In genomic region chr4:575281-576141, GRCh38 we compare ENCODE assay signal across 11 cellular contexts. TPM values are rescaled to one million over a fixed set of nuclear protein-coding genes. Genes with fewer than 3 reads are reported as not detected.
A peak's percentile ranks its signal among the peaks of the same experiment; 100 is the strongest.
DNase-seq lines count a peak whose midpoint lies in the region; ATAC-seq, FAIRE-seq and TF ChIP-seq lines count a peak whose summit lies in the region.
"Had no signal": no experiment of that assay in that cellular context is flagged by ENCODE, and none has a peak within 500 bp of the region (broad histone marks: within the 10 kb centered on the region; RNA-seq: fewer than 3 reads in every experiment).

No MANE protein-coding gene starts in this region.

- H3K9ac ChIP-seq in astrocyte (ENCODE audit: low read length), result no peak overlapping the region

- H4K20me1 ChIP-seq in astrocyte (ENCODE audit: insufficient read depth, low read length), result no peaks in the 10 kb centered on the region

- no peak overlapping the region for H3K4me3 Mint-ChIP-seq in activated T-cell treated with anti-CD3 and anti-CD28 coated beads, Interleukin-2, amount 50 U/mL, for 24 hours
- H3K4me3 Mint-ChIP-seq in astrocyte (ENCODE audit: unreplicated experiment), result peak overlapping the region; percentile 57
- no peak overlapping the region for H3K4me3 Mint-ChIP-seq in Calu3 (ENCODE audit: low read depth, unreplicated experiment)
- H3K4me3 Mint-ChIP-seq: activated naive CD8-positive, alpha-beta T cell had no signal

- ATAC-seq in GM21723 (IDR thresholded peaks at IDR 0.05; ENCODE audit: unreplicated experiment), result no peak

- no peak for FAIRE-seq in astrocyte (lab: Jason Lieb, UNC)

- H3K4me1 ChIP-seq in astrocyte (ENCODE audit: insufficient read depth, low read length) (peaks cover 2% of the 10 kb centered on the region), iPS DF 6.9 (ENCODE audit: control insufficient read depth, insufficient read depth, low read length) (peaks cover 6% of the 10 kb centered on the region)

- H3K9me3 Mint-ChIP-seq in activated T-cell treated with anti-CD3 and anti-CD28 coated beads, Interleukin-2, amount 50 U/mL, for 24 hours, result no peaks in the 10 kb centered on the region
- peaks cover 2% of the 10 kb centered on the region for H3K9me3 Mint-ChIP-seq in astrocyte (ENCODE audit: unreplicated experiment)
- peaks cover 9% of the 10 kb centered on the region for H3K9me3 Mint-ChIP-seq in Calu3 (ENCODE audit: low read depth, unreplicated experiment)

- CTCF ChIA-PET in Calu3 (lab: Charles Lee), result no interaction called here

- no peak overlapping the region for H2AFZ ChIP-seq in astrocyte (ENCODE audit: low read depth, low read length)

- H3K4me3 ChIP-seq in astrocyte (ENCODE audit: insufficient read depth, low read depth, low read length) (no peak overlapping the region), iPS DF 6.9 (ENCODE audit: low read length) (peak overlapping the region; percentile 31; the same call in 1 of the 2 replicates)
- H3K4me3 ChIP-seq: ovary had no signal

- DNase-seq in activated T-cell treated with anti-CD3 and anti-CD28 coated beads, Interleukin-2, amount 50 U/mL, for 24 hours, result peak; percentile 50
- DNase-seq in activated T-cell treated with anti-CD3 and anti-CD28 coated beads for 4 hours (no peak), astrocyte (ENCODE audit: low read depth) (peak; percentile 71), iPS DF 6.9 (ENCODE audit: low read depth, low spot score) (no peak), stromal cell of bone marrow (ENCODE audit: low read depth) (peak; percentile 11), Calu3 (no peak), cerebellar cortex (ENCODE audit: low spot score) (no peak)
- DNase-seq: tibial artery had no signal

- no peaks in the 10 kb centered on the region for H3K79me2 ChIP-seq in astrocyte (ENCODE audit: insufficient read depth, low read length)

- no peak overlapping the region for H3K27ac ChIP-seq in astrocyte (ENCODE audit: low read depth, low read length)
- no peak overlapping the region for H3K27ac ChIP-seq in iPS DF 6.9 (ENCODE audit: low read length)
- H3K27ac ChIP-seq: ovary, tibial artery had no signal

- intact Hi-C loops in Calu3 (cut with micrococcal nuclease; ENCODE audit: unreplicated experiment), result no loop called here

- TF ChIP-seq CTCF in astrocyte (IDR thresholded peaks at IDR 0.05; ENCODE audit: insufficient read depth, low read depth, low read length) (no peak), Calu3 (IDR thresholded peaks at IDR 0.05; ENCODE audit: unreplicated experiment) (no peak)

- no peaks in the 10 kb centered on the region for H3K36me3 Mint-ChIP-seq in activated T-cell treated with anti-CD3 and anti-CD28 coated beads, Interleukin-2, amount 50 U/mL, for 24 hours (ENCODE audit: low read depth)
- peaks cover 5% of the 10 kb centered on the region for H3K36me3 Mint-ChIP-seq in astrocyte (ENCODE audit: low read depth, unreplicated experiment)
- no peaks in the 10 kb centered on the region for H3K36me3 Mint-ChIP-seq in Calu3 (ENCODE audit: insufficient read depth, unreplicated experiment)
- H3K36me3 Mint-ChIP-seq: activated naive CD8-positive, alpha-beta T cell had no signal

- H3K36me3 ChIP-seq in astrocyte (ENCODE audit: insufficient read depth, low read length) (no peaks in the 10 kb centered on the region), iPS DF 6.9 (ENCODE audit: control insufficient read depth, insufficient read depth, low read length) (no peaks in the 10 kb centered on the region)
- H3K36me3 ChIP-seq: ovary, tibial artery had no signal

- H3K9me3 ChIP-seq in astrocyte (ENCODE audit: insufficient read depth, low read depth, low read length), result peaks cover 5% of the 10 kb centered on the region
- no peaks in the 10 kb centered on the region for H3K9me3 ChIP-seq in iPS DF 6.9 (ENCODE audit: control insufficient read depth, insufficient read depth, low read length)
- H3K9me3 ChIP-seq: tibial artery had no signal

- WGBS in iPS DF 6.9 (ENCODE audit: insufficient coverage, insufficient read length), result no CpG with 5 or more reads among the region's 127 CpGs

- H3K27me3 ChIP-seq in astrocyte (ENCODE audit: insufficient read depth, low read length) (peaks cover 45% of the 10 kb centered on the region), iPS DF 6.9 (ENCODE audit: control insufficient read depth, insufficient read depth, low read length) (peaks cover 48% of the 10 kb centered on the region)
- H3K27me3 ChIP-seq: ovary had no signal

- no TSS peak for BruUV-seq in Calu3 (replicated peaks; lab: Mats Ljungman, UMichigan)

- peak overlapping the region; percentile 22 for H3K4me2 ChIP-seq in astrocyte (ENCODE audit: low read length)

- peaks cover 14% of the 10 kb centered on the region for H3K4me1 Mint-ChIP-seq in activated T-cell treated with anti-CD3 and anti-CD28 coated beads, Interleukin-2, amount 50 U/mL, for 24 hours (ENCODE audit: low read depth)
- peaks cover 10% of the 10 kb centered on the region for H3K4me1 Mint-ChIP-seq in astrocyte (ENCODE audit: low read depth, unreplicated experiment)
- no peaks in the 10 kb centered on the region for H3K4me1 Mint-ChIP-seq in Calu3 (ENCODE audit: low read depth, unreplicated experiment)

- H3K27me3 Mint-ChIP-seq in activated T-cell treated with anti-CD3 and anti-CD28 coated beads, Interleukin-2, amount 50 U/mL, for 24 hours, result peaks cover 74% of the 10 kb centered on the region
- H3K27me3 Mint-ChIP-seq in astrocyte (ENCODE audit: low read depth, unreplicated experiment) (peaks cover 55% of the 10 kb centered on the region), Calu3 (ENCODE audit: unreplicated experiment) (peaks cover 28% of the 10 kb centered on the region)

- H3K27ac Mint-ChIP-seq in activated T-cell treated with anti-CD3 and anti-CD28 coated beads, Interleukin-2, amount 50 U/mL, for 24 hours, result no peak overlapping the region
- H3K27ac Mint-ChIP-seq in astrocyte (ENCODE audit: unreplicated experiment) (no peak overlapping the region), Calu3 (ENCODE audit: unreplicated experiment) (no peak overlapping the region)
- H3K27ac Mint-ChIP-seq: activated naive CD8-positive, alpha-beta T cell had no signal

RNA-seq across cellular contexts. Expression of gene TMEM271, which starts 0.6 kb away (rescaled TPM):
- total RNA-seq in astrocyte (4.4 and 6.2 TPM in 2 replicates), Calu3 (2022) (not detected in 2 replicates)
- total RNA-seq: ovary had no signal

RNA-seq across cellular contexts. Expression of gene PDE6B, which starts 49.9 kb away (rescaled TPM):
- total RNA-seq in astrocyte, result 2.8 and 3.7 TPM in 2 replicates
- total RNA-seq in Calu3 (2022), result not detected in 2 replicates

Comparison
In these comparisons a context has a peak if more than half of its experiments do, and no peak if none do; other contexts are left out.
1. DNase-seq: peak in activated T-cell treated with anti-CD3 and anti-CD28 coated beads, Interleukin-2, amount 50 U/mL, for 24 hours (single experiment), astrocyte (single experiment) and stromal cell of bone marrow (single experiment); none in activated T-cell treated with anti-CD3 and anti-CD28 coated beads for 4 hours (single experiment), iPS DF 6.9 (single experiment), Calu3 (single experiment) and cerebellar cortex (single experiment).